27 cellular contexts compared by ENCODE assay signal in genomic region chr11:14836106-14836492, GRCh38.
"Had no signal": no experiment of that assay in that cellular context is flagged by ENCODE, and none has a peak within 500 bp of the region (broad histone marks: within the 10 kb centered on the region; RNA-seq: fewer than 3 reads in every experiment).

No MANE protein-coding gene starts in this region.

- H3K9me3 Mint-ChIP-seq: immature natural killer cell; nephron; stimulated activated memory B cell treated with anti-CD40 and anti-IgM and Interleukin-4, amounts not matched to agents 10 μg/mL and 1 μg/mL and 100 μg/mL, for 72 hours; type B pancreatic cell had no signal

- H3K4me1 Mint-ChIP-seq: immature natural killer cell; nephron; neural crest cell; stimulated activated memory B cell treated with anti-CD40 and anti-IgM and Interleukin-4, amounts not matched to agents 10 μg/mL and 1 μg/mL and 100 μg/mL, for 72 hours had no signal

- H3K27ac Mint-ChIP-seq: immature natural killer cell; nephron; stimulated activated memory B cell treated with anti-CD40 and anti-IgM and Interleukin-4, amounts not matched to agents 10 μg/mL and 1 μg/mL and 100 μg/mL, for 72 hours; stimulated activated naive CD8-positive, alpha-beta T cell treated with anti-CD3 and anti-CD28 coated beads, Interleukin-15, amount 100 ng/mL, for 72 hours; type B pancreatic cell had no signal

- ATAC-seq: left colon; left lung; lower lobe of right lung; naive thymus-derived CD8-positive, alpha-beta T cell; pancreas; right cardiac atrium; sciatic nerve; stimulated activated memory B cell treated with anti-CD40 and anti-IgM and Interleukin-4, amounts not matched to agents 10 μg/mL and 1 μg/mL and 100 μg/mL, for 72 hours had no signal

- H3K27me3 Mint-ChIP-seq: naive thymus-derived CD8-positive, alpha-beta T cell; stimulated activated memory B cell treated with anti-CD40 and anti-IgM and Interleukin-4, amounts not matched to agents 10 μg/mL and 1 μg/mL and 100 μg/mL, for 72 hours; stimulated activated naive CD8-positive, alpha-beta T cell treated with anti-CD3 and anti-CD28 coated beads, Interleukin-15, amount 100 ng/mL, for 72 hours; type B pancreatic cell had no signal

- H3K4me3 Mint-ChIP-seq: immature natural killer cell; naive thymus-derived CD8-positive, alpha-beta T cell; nephron; neural crest cell; stimulated activated memory B cell treated with anti-CD40 and anti-IgM and Interleukin-4, amounts not matched to agents 10 μg/mL and 1 μg/mL and 100 μg/mL, for 72 hours; stimulated activated naive CD8-positive, alpha-beta T cell treated with anti-CD3 and anti-CD28 coated beads, Interleukin-15, amount 100 ng/mL, for 72 hours; type B pancreatic cell had no signal

- DNase-seq: hypothalamus; immature natural killer cell; kidney; left colon; left lung; lower lobe of right lung; mammary epithelial cell; mesenchymal stem cell; naive thymus-derived CD8-positive, alpha-beta T cell; nucleus accumbens; pancreas; posterior cingulate gyrus; retina; right cardiac atrium; small intestine; spleen; stimulated activated CD4-positive, alpha-beta T cell treated with anti-CD3 and anti-CD28 coated beads, Interleukin-4, amount 100 ng/mL, for 4 hours; stimulated activated CD8-positive, alpha-beta memory T cell treated with anti-CD3 and anti-CD28 coated beads, Interleukin-4, amount 100 ng/mL, for 48 hours; stimulated activated naive CD4-positive, alpha-beta T cell treated with Interleukin-2 at 50 U/mL for 16 hours; stimulated activated naive CD8-positive, alpha-beta T cell treated with anti-CD3 and anti-CD28 coated beads, Interleukin-15, amount 100 ng/mL, for 72 hours; substantia nigra; uterus had no signal
